ENCODE assay signal across 8 cellular contexts in genomic region chr1:201408176-201408814, GRCh38. TPM values are rescaled to one million over a fixed set of nuclear protein-coding genes. Genes with fewer than 3 reads are reported as not detected.
DNase-seq lines count a peak whose midpoint lies in the region; ATAC-seq and TF ChIP-seq lines count a peak whose summit lies in the region.

No MANE protein-coding gene starts in this region.

- intact Hi-C loops in posterior cingulate gyrus (cut with DNase I), result no loop called here

- TF ChIP-seq CTCF in GM10266 (IDR thresholded peaks at IDR 0.05; ENCODE audit: control insufficient read depth, insufficient read depth, low read depth, missing control alignments) (peak; percentile 97), glutamatergic neuron (IDR thresholded peaks at IDR 0.05; ENCODE audit: partially characterized antibody, unreplicated experiment) (peak; percentile 97)

- DNase-seq in GM10266 (ENCODE audit: extremely low spot score), result peak; percentile 87
- peak; percentile 69 for DNase-seq in MG63
- DNase-seq in SK-N-DZ (ENCODE audit: low spot score), result peak; percentile 70
- DNase-seq in activated naive CD4-positive, alpha-beta T cell treated with anti-CD3 and anti-CD28 coated beads, Interleukin-2, amount 10 ng/mL, durations not matched to agents 7 days and 5 days, result peak; percentile 83
- peak; percentile 93 for DNase-seq in glutamatergic neuron
- DNase-seq in posterior cingulate gyrus, result peak; percentile 54 to 96 (median 80)
- peak; percentile 87 for DNase-seq in ureter (ENCODE audit: low spot score)

- H3K9me3 ChIP-seq in MG63, result no peaks in the 10 kb centered on the region

- H3K4me1 Mint-ChIP-seq in activated naive CD4-positive, alpha-beta T cell treated with anti-CD3 and anti-CD28 coated beads, Interleukin-2, amount 10 ng/mL, durations not matched to agents 7 days and 5 days, result no peaks in the 10 kb centered on the region
- no peaks in the 10 kb centered on the region for H3K4me1 Mint-ChIP-seq in glutamatergic neuron (ENCODE audit: low read depth, unreplicated experiment)

- peaks cover 6% of the 10 kb centered on the region; the same call in 1 of the 2 replicates for H3K27me3 ChIP-seq in MG63

- no peaks in the 10 kb centered on the region for H3K36me3 ChIP-seq in MG63

- ATAC-seq in HG02798 (IDR thresholded peaks at IDR 0.05; ENCODE audit: poor library complexity, unreplicated experiment), result no peak

- no peak overlapping the region for H3K27ac Mint-ChIP-seq in activated naive CD4-positive, alpha-beta T cell treated with anti-CD3 and anti-CD28 coated beads, Interleukin-2, amount 10 ng/mL, durations not matched to agents 7 days and 5 days
- no peak overlapping the region for H3K27ac Mint-ChIP-seq in glutamatergic neuron (ENCODE audit: unreplicated experiment)

- no peaks in the 10 kb centered on the region for H3K9me3 Mint-ChIP-seq in activated naive CD4-positive, alpha-beta T cell treated with anti-CD3 and anti-CD28 coated beads, Interleukin-2, amount 10 ng/mL, durations not matched to agents 7 days and 5 days
- peaks cover 6% of the 10 kb centered on the region for H3K9me3 Mint-ChIP-seq in glutamatergic neuron (ENCODE audit: unreplicated experiment)

- H3K4me3 ChIP-seq in MG63, result no peak overlapping the region

- no peak overlapping the region for H3K4me3 Mint-ChIP-seq in activated naive CD4-positive, alpha-beta T cell treated with anti-CD3 and anti-CD28 coated beads, Interleukin-2, amount 10 ng/mL, durations not matched to agents 7 days and 5 days
- no peak overlapping the region for H3K4me3 Mint-ChIP-seq in glutamatergic neuron (ENCODE audit: unreplicated experiment)

- peaks cover 29% of the 10 kb centered on the region for H3K27me3 Mint-ChIP-seq in activated naive CD4-positive, alpha-beta T cell treated with anti-CD3 and anti-CD28 coated beads, Interleukin-2, amount 10 ng/mL, durations not matched to agents 7 days and 5 days
- peaks cover 3% of the 10 kb centered on the region for H3K27me3 Mint-ChIP-seq in glutamatergic neuron (ENCODE audit: unreplicated experiment)

- CTCF ChIA-PET in activated naive CD4-positive, alpha-beta T cell treated with anti-CD3 and anti-CD28 coated beads, Interleukin-2, amount 10 ng/mL, durations not matched to agents 7 days and 5 days (lab: Charles Lee), result interaction anchor here (0.9 to 2.2 kb wide), 7 partner anchors 13 to 149 kb away, joined by 3 to 8 read pairs (median 3); no protein-coding TSS in a partner anchor

- no peaks in the 10 kb centered on the region for H3K36me3 Mint-ChIP-seq in activated naive CD4-positive, alpha-beta T cell treated with anti-CD3 and anti-CD28 coated beads, Interleukin-2, amount 10 ng/mL, durations not matched to agents 7 days and 5 days
- peaks cover 6% of the 10 kb centered on the region for H3K36me3 Mint-ChIP-seq in glutamatergic neuron (ENCODE audit: unreplicated experiment)

RNA-seq across cellular contexts. Expression of gene LAD1, which starts 9.2 kb away (rescaled TPM):
- total RNA-seq in MG63 (2014; rRNA removed; shearing (Covaris generic); ENCODE audit: low replicate concordance), result not detected in 2 replicates
- 0.16 TPM in 1 of 2 replicates, not detected in the other for polyA plus RNA-seq in SK-N-DZ (2014; cell fraction: cytosol; rRNA removed)
- not detected in 2 replicates for polyA plus RNA-seq in SK-N-DZ (2014; cell fraction: nucleus; rRNA removed)
- total RNA-seq in glutamatergic neuron (ENCODE audit: unreplicated experiment) (0.25 TPM), ureter (186 TPM)

RNA-seq across cellular contexts. Expression of gene TNNI1, which starts 13.2 kb away (rescaled TPM):
- total RNA-seq in MG63 (2014; rRNA removed; shearing (Covaris generic); ENCODE audit: low replicate concordance), result not detected in 2 replicates
- 3.8 and 6.7 TPM in 2 replicates for polyA plus RNA-seq in SK-N-DZ (2014; cell fraction: cytosol; rRNA removed)
- 1.3 and 3.4 TPM in 2 replicates for polyA plus RNA-seq in SK-N-DZ (2014; cell fraction: nucleus; rRNA removed)
- 4.1 TPM for total RNA-seq in glutamatergic neuron (ENCODE audit: unreplicated experiment)
- 0.23 TPM for total RNA-seq in ureter

RNA-seq across cellular contexts. Expression of gene TNNT2, which starts 30.8 kb away (rescaled TPM):
- total RNA-seq in MG63 (2014; rRNA removed; shearing (Covaris generic); ENCODE audit: low replicate concordance), result not detected in 2 replicates
- polyA plus RNA-seq in SK-N-DZ (2014; cell fraction: cytosol; rRNA removed), result 1.2 and 4.1 TPM in 2 replicates
- 4.4 and 4.5 TPM in 2 replicates for polyA plus RNA-seq in SK-N-DZ (2014; cell fraction: nucleus; rRNA removed)
- total RNA-seq in glutamatergic neuron (ENCODE audit: unreplicated experiment), result not detected
- total RNA-seq in ureter, result 1.4 TPM

Comparison
In these comparisons a context has a peak if more than half of its experiments do, and no peak if none do; other contexts are left out.
1. RNA of gene LAD1, which starts 9.2 kb away (total RNA-seq): 186 TPM in ureter (single experiment); 0.25 TPM in glutamatergic neuron (single experiment) and not detected in MG63; every median in the first group is over 100 times any median in the second.
2. Peak in every context shown above with its lines, with median percentiles within 50 percentile points of each other: DNase-seq.